Comparison of ENCODE assay signal across 8 cellular contexts in genomic region chr10:120850911-120851865, GRCh38. TPM values are rescaled to one million over a fixed set of nuclear protein-coding genes. Genes with fewer than 3 reads are reported as not detected.
A peak's percentile ranks its signal among the peaks of the same experiment; 100 is the strongest.
DNase-seq lines count a peak whose midpoint lies in the region; ATAC-seq, FAIRE-seq and TF ChIP-seq lines count a peak whose summit lies in the region.

TSS of gene WDR11 (plus strand) at chr10:120851362. CDS start at chr10:120851421, 59 bp downstream.

- H3K27me3 ChIP-seq in HepG2 (ENCODE audit: control insufficient read depth in 1 of 2, insufficient read depth in 2 of 2, low read length in 2 of 2): no peaks in the 10 kb centered on the region; a peak in 1 of 5 replicates

- H3K79me2 ChIP-seq in HepG2 (ENCODE audit: insufficient read depth, low read length): peaks cover 27% of the 10 kb centered on the region

- peak; percentile 82 to 91 for TF ChIP-seq POLR2A in HepG2 (IDR thresholded peaks at IDR 0.05; ENCODE audit: insufficient read depth in 1 of 2, low read depth in 2 of 2, low read length in 2 of 2)

- TF ChIP-seq EP300 in HepG2 (IDR thresholded peaks at IDR 0.05; ENCODE audit: low read depth in 2 of 2, low read length in 2 of 2) (peak; percentile 49 to 72; a peak in 3 of 4 replicates), HepG2 (CRISPR knock-in tag; IDR thresholded peaks at IDR 0.05; ENCODE audit: borderline replicate concordance) (peak; percentile 27; the same call in 1 of the 2 replicates)

- H3K36me3 ChIP-seq in HepG2 (replicated peaks in 1 of 2; ENCODE audit: control insufficient read depth in 1 of 2, insufficient read depth in 2 of 2, low read length in 2 of 2): peaks cover 1 to 8% of the 10 kb centered on the region in 2 experiments; a peak in 2 of 5 replicates

- intact Hi-C loops in HepG2 (cut with micrococcal nuclease; ENCODE audit: unreplicated experiment): loop anchor here (1.0 kb wide), 1 partner anchor 46 kb away; no protein-coding TSS in a partner anchor

- TF ChIP-seq CTCF in C4-2B (conservative IDR thresholded peaks at IDR 0.05): no peak
- TF ChIP-seq CTCF in HepG2 (CRISPR knock-in tag; IDR thresholded peaks at IDR 0.05): peak; percentile 33

- BruUV-seq in HepG2 (replicated peaks; lab: Mats Ljungman, UMichigan): no TSS peak

- H3K4me2 ChIP-seq in HepG2 (ENCODE audit: low read depth, low read length): peak within 1 kb of the TSS; percentile 97

- H3K4me3 ChIP-seq in HepG2 (replicated peaks in 1 of 3; ENCODE audit: insufficient read depth in 1 of 3, low read depth in 2 of 3, low read length in 3 of 3): peak within 1 kb of the TSS; percentile 73 to 94 (median 92)

- CTCF ChIA-PET in HepG2 (lab: Yijun Ruan, JAX; ENCODE audit: low intra/inter-chr PET ratio, low total read pairs): no interaction called here

- H3K27ac ChIP-seq in C4-2B (peak within 1 kb of the TSS; percentile 78), HepG2 (ENCODE audit: extremely low read length, insufficient read depth, low read length) (peak within 1 kb of the TSS; percentile 79)

- 12% methylated on average over 17 of the region's 45 CpGs for WGBS in HepG2 (ENCODE audit: low lambda C conversion rate)

- H2AFZ ChIP-seq in HepG2 (ENCODE audit: low read length): peak within 1 kb of the TSS; percentile 96

- peak; percentile 88 for DNase-seq in NCI-H748 (lab: John Stamatoyannopoulos, UW; ENCODE audit: unreplicated experiment)
- DNase-seq in activated CD4-positive, alpha-beta T cell treated with anti-CD3 and anti-CD28 coated beads, Interleukin-2, amount 50 U/mL, for 4 hours: peak; percentile 45 to 49
- peak; percentile 84 to 88 for DNase-seq in dermis microvascular lymphatic vessel endothelial cell (ENCODE audit: low read depth in 2 of 2)
- DNase-seq in HepG2 (ENCODE audit: low spot score): peak; percentile 90
- DNase-seq in stimulated activated CD4-positive, alpha-beta T cell treated with anti-CD3 and anti-CD28 coated beads, Interleukin-2, amount 100 ng/mL, for 48 hours: peak; percentile 70 to 73

- peak within 1 kb of the TSS; percentile 91 for H3K9ac ChIP-seq in HepG2 (ENCODE audit: insufficient read depth, low read depth, low read length)

- H3K4me1 ChIP-seq in HepG2 (ENCODE audit: insufficient read depth, low read length): peaks cover 22% of the 10 kb centered on the region

- peaks cover 4% of the 10 kb centered on the region; the same call in 1 of the 2 replicates for H3K9me3 ChIP-seq in HepG2 (ENCODE audit: low read length)

- peak; percentile 93 for ATAC-seq in GM19351 (IDR thresholded peaks at IDR 0.05; ENCODE audit: unreplicated experiment)
- ATAC-seq in HG03520 (IDR thresholded peaks at IDR 0.05; ENCODE audit: unreplicated experiment): peak; percentile 93
- ATAC-seq in HepG2: peak; percentile 100

- in situ Hi-C loops in HepG2 (cut with HindIII; ENCODE audit: extremely low pct_ligation_motif_present, low pct_unique_long_range_greater_than_20kb): no loop called here

- peak; percentile 61; the same call in 1 of the 2 replicates for TF ChIP-seq RAD21 in HepG2 (CRISPR knock-in tag; IDR thresholded peaks at IDR 0.05)

- FAIRE-seq in HepG2 (lab: Jason Lieb, UNC): peak; percentile 55

- H4K20me1 ChIP-seq in HepG2 (ENCODE audit: insufficient read depth, low read length): no peaks in the 10 kb centered on the region

- POLR2A ChIA-PET in HepG2 (lab: Yijun Ruan, JAX): interaction anchor here (0.7 to 1.4 kb wide), 5 partner anchors 10 to 23 kb away, joined by 3 to 11 read pairs (median 3); no protein-coding TSS in a partner anchor

TF ChIP-seq in HepG2, 621 proteins besides CTCF, POLR2A, EP300 and RAD21 (continues in another document):
- TF ChIP-seq, protein P1, sequence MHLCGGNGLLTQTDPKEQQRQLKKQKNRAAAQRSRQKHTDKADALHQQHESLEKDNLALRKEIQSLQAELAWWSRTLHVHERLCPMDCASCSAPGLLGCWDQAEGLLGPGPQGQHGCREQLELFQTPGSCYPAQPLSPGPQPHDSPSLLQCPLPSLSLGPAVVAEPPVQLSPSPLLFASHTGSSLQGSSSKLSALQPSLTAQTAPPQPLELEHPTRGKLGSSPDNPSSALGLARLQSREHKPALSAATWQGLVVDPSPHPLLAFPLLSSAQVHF (CRISPR knock-in tag; IDR thresholded peaks at IDR 0.05): no peak
- TF ChIP-seq JUNB (CRISPR knock-in tag; IDR thresholded peaks at IDR 0.05; ENCODE audit: borderline replicate concordance): no peak
- TF ChIP-seq ZNF619 (CRISPR knock-in tag; IDR thresholded peaks at IDR 0.05): no peak; the same call in 1 of the 2 replicates
- peak; percentile 90 for TF ChIP-seq ZNF781 (CRISPR knock-in tag; IDR thresholded peaks at IDR 0.05; ENCODE audit: borderline replicate concordance, not compliant biosample characterization)
- peak; percentile 29; the same call in 1 of the 2 replicates for TF ChIP-seq RFX5 (IDR thresholded peaks at IDR 0.05; ENCODE audit: low read depth, low read length)
- TF ChIP-seq MATR3 (CRISPR knock-in tag; IDR thresholded peaks at IDR 0.05): no peak
- peak; percentile 83 for TF ChIP-seq MED1 (CRISPR knock-in tag; IDR thresholded peaks at IDR 0.05)
- no peak for TF ChIP-seq NR0B2 (CRISPR knock-in tag; IDR thresholded peaks at IDR 0.05)
- TF ChIP-seq ARID2 (CRISPR knock-in tag; IDR thresholded peaks at IDR 0.05; ENCODE audit: borderline replicate concordance): peak; percentile 58; the same call in 1 of the 2 replicates
- no peak; the same call in 1 of the 2 replicates for TF ChIP-seq ZNF572 (CRISPR knock-in tag; IDR thresholded peaks at IDR 0.05)
- peak; percentile 72 for TF ChIP-seq PAXIP1 (CRISPR knock-in tag; conservative IDR thresholded peaks at IDR 0.05)
- no peak for TF ChIP-seq ZNF101 (CRISPR knock-in tag; IDR thresholded peaks at IDR 0.05; ENCODE audit: borderline replicate concordance, low read depth)

RNA-seq across cellular contexts. Expression of gene WDR11, which starts in this region (rescaled TPM):
- total RNA-seq in dermis microvascular lymphatic vessel endothelial cell: 68.4 and 82.4 TPM in 2 replicates
- total RNA-seq in HepG2 (2016; rRNA removed; fragmentation: Illumina TruSeq; extraction: Trizol): 38.0 and 40.3 TPM in 2 replicates
- total RNA-seq in HepG2 (2016; cell fraction: cytosol; rRNA removed; fragmentation: Illumina TruSeq; extraction: Trizol; ENCODE audit: low read depth): 13.8 and 16.7 TPM in 2 replicates
- 38.1 and 40.8 TPM in 2 replicates for total RNA-seq in HepG2 (2016; cell fraction: insoluble cytoplasmic fraction; rRNA removed; fragmentation: Illumina TruSeq; extraction: Trizol)
- total RNA-seq in HepG2 (2016; cell fraction: membrane; rRNA removed; fragmentation: Illumina TruSeq; extraction: Trizol): 15.0 and 16.8 TPM in 2 replicates
- total RNA-seq in HepG2 (2016; cell fraction: nucleus; rRNA removed; fragmentation: Illumina TruSeq; extraction: Trizol): 63.4 and 65.2 TPM in 2 replicates
- 43.0 and 45.2 TPM in 2 replicates for polyA plus RNA-seq in HepG2 (2011; rRNA removed)
- 16.1 and 24.5 TPM in 2 replicates for polyA plus RNA-seq in HepG2 (2011; cell fraction: cytosol; rRNA removed)
- polyA plus RNA-seq in HepG2 (2011; cell fraction: nucleus; rRNA removed): 73.4 and 81.8 TPM in 2 replicates
- polyA plus RNA-seq in HepG2 (2012): 21.6 and 23.5 TPM in 2 replicates
- 1.5 and 1.9 TPM in 2 replicates for polyA plus RNA-seq in HepG2 (2016; cell fraction: cytosol; fragmentation: Illumina TruSeq; extraction: Trizol; ENCODE audit: low read depth)
- 23.9 and 24.3 TPM in 2 replicates for polyA plus RNA-seq in HepG2 (2016; cell fraction: insoluble cytoplasmic fraction; fragmentation: Illumina TruSeq; extraction: Trizol; ENCODE audit: low read depth)
- 4.8 and 5.0 TPM in 2 replicates for polyA plus RNA-seq in HepG2 (2016; cell fraction: membrane; fragmentation: Illumina TruSeq; extraction: Trizol; ENCODE audit: low read depth)
- 68.1 and 78.3 TPM in 2 replicates for polyA plus RNA-seq in HepG2 (2016; cell fraction: nucleus; fragmentation: Illumina TruSeq; extraction: Trizol; ENCODE audit: insufficient read depth, low read depth)
- 143 and 159 TPM in 2 replicates for polyA minus RNA-seq in HepG2 (2011; rRNA and poly(A)+ RNA removed; ENCODE audit: low replicate concordance)
- 28.1 and 50.1 TPM in 2 replicates for polyA minus RNA-seq in HepG2 (2011; cell fraction: cytosol; rRNA and poly(A)+ RNA removed)
- polyA minus RNA-seq in HepG2 (2011; cell fraction: nucleus; rRNA and poly(A)+ RNA removed): 118 and 125 TPM in 2 replicates

Comparison
In these comparisons a context has a peak if more than half of its experiments do, and no peak if none do; other contexts are left out.
1. Peak in every context shown above with its lines: DNase-seq, ATAC-seq, H3K4me3 ChIP-seq and H3K27ac ChIP-seq.